In the genomic region with DNA sequence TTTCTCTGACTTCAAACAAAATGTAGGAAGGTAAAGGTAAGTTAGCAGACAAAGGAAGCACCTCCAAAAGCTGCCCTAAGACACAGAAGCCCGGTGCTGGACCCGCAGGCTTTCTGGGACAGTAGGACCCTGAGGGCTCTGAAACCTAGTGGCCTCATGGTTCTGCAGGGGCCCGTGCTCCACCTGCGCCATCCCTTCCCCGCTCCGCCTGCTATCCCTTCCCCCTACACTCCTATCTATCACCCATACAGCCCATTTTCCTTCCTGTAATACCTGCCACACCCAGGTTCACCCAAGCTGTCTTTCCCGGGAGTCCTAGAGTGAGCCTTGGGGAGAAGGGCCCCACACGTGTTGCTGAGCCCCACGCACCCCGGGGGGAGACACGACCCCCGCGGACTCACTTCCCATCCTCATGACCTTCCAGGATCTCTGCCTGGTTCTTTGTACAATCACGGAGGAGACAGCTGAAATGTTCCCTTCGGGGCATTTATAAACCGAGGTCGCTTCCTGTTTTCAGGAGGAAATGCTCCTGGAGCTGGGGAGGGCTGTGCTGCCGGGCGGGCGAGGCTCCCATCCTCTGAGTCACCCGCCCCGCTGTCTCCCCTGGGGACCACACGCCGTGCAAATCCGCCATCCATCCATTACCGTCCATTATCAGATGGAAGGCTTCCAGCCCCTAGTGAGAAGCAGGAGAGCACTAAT, we compare ENCODE assay signal across 8 cellular contexts.
A peak's percentile ranks its signal among the peaks of the same experiment; 100 is the strongest.
DNase-seq lines count a peak whose midpoint lies in the region; ATAC-seq and TF ChIP-seq lines count a peak whose summit lies in the region.

No MANE protein-coding gene starts in this region.

- intact Hi-C loops in Calu3 (cut with micrococcal nuclease; ENCODE audit: unreplicated experiment), result no loop called here

- TF ChIP-seq CTCF in Calu3 (IDR thresholded peaks at IDR 0.05; ENCODE audit: unreplicated experiment), result no peak
- no peak for TF ChIP-seq CTCF in epithelial cell of esophagus (IDR thresholded peaks at IDR 0.05; ENCODE audit: insufficient read depth, low read depth, low read length, missing control alignments)
- TF ChIP-seq CTCF in neural progenitor cell (IDR thresholded peaks at IDR 0.05), result no peak

- H3K27ac Mint-ChIP-seq in Calu3 (ENCODE audit: unreplicated experiment), result peak overlapping the region; percentile 22
- H3K27ac Mint-ChIP-seq in neural progenitor cell, result no peak overlapping the region

- no peaks in the 10 kb centered on the region for H3K36me3 ChIP-seq in neural progenitor cell
- no peaks in the 10 kb centered on the region for H3K36me3 ChIP-seq in HAP-1 (replicated peaks)

- H3K4me3 Mint-ChIP-seq in Calu3 (ENCODE audit: low read depth, unreplicated experiment), result peak overlapping the region; percentile 24
- no peak overlapping the region for H3K4me3 Mint-ChIP-seq in neural progenitor cell

- H4K20me1 ChIP-seq in neural progenitor cell (ENCODE audit: low read depth), result no peaks in the 10 kb centered on the region

- H3K79me2 ChIP-seq in neural progenitor cell (ENCODE audit: low read depth), result no peaks in the 10 kb centered on the region

- H3K27me3 ChIP-seq in neural progenitor cell, result no peaks in the 10 kb centered on the region
- H3K27me3 ChIP-seq in HAP-1 (ENCODE audit: low read depth), result no peaks in the 10 kb centered on the region

- H3K9me3 ChIP-seq in neural progenitor cell (ENCODE audit: low read depth), result no peaks in the 10 kb centered on the region
- no peaks in the 10 kb centered on the region for H3K9me3 ChIP-seq in HAP-1

- DNase-seq in Calu3, result peak; percentile 41
- peak; percentile 6 for DNase-seq in NCI-H460 (ENCODE audit: extremely low read depth, low read depth)
- peak; percentile 23 for DNase-seq in epithelial cell of esophagus (ENCODE audit: low read depth)
- no peak for DNase-seq in neural progenitor cell (ENCODE audit: low spot score)
- no peak for DNase-seq in HK-2 (ENCODE audit: unreplicated experiment)
- DNase-seq in HAP-1 (ENCODE audit: low spot score in 2 of 2), result no peak
- no peak for DNase-seq in NCI-H1105 treated with DMSO at 0.1 percent for 48 hours (lab: John Stamatoyannopoulos, UW)

- no peak overlapping the region for H3K27ac ChIP-seq in neural progenitor cell

- H3K4me1 Mint-ChIP-seq in Calu3 (ENCODE audit: low read depth, unreplicated experiment) (peaks cover 24% of the 10 kb centered on the region), neural progenitor cell (no peaks in the 10 kb centered on the region)

- no peaks in the 10 kb centered on the region for H3K4me1 ChIP-seq in neural progenitor cell
- H3K4me1 ChIP-seq in HAP-1, result no peaks in the 10 kb centered on the region

- in situ Hi-C loops in HAP-1 (cut with MboI; ENCODE audit: low sequenced_read_pairs), result no loop called here

- CTCF ChIA-PET in Calu3 (lab: Charles Lee), result no interaction called here

- H3K27me3 Mint-ChIP-seq in Calu3 (ENCODE audit: unreplicated experiment), result no peaks in the 10 kb centered on the region
- H3K27me3 Mint-ChIP-seq in neural progenitor cell (ENCODE audit: insufficient read depth, low read depth), result peaks cover 7% of the 10 kb centered on the region

- H3K9ac ChIP-seq in neural progenitor cell, result no peak overlapping the region

- no peaks in the 10 kb centered on the region for H3K9me3 Mint-ChIP-seq in Calu3 (ENCODE audit: low read depth, unreplicated experiment)
- H3K9me3 Mint-ChIP-seq in neural progenitor cell, result no peaks in the 10 kb centered on the region

- BruUV-seq in Calu3 (replicated peaks; lab: Mats Ljungman, UMichigan), result no TSS peak

- H2AFZ ChIP-seq in neural progenitor cell (replicated peaks), result peak overlapping the region; percentile 15

- H3K4me2 ChIP-seq in neural progenitor cell, result no peak overlapping the region

- no peaks in the 10 kb centered on the region for H3K36me3 Mint-ChIP-seq in Calu3 (ENCODE audit: insufficient read depth, unreplicated experiment)
- no peaks in the 10 kb centered on the region for H3K36me3 Mint-ChIP-seq in neural progenitor cell

- H3K4me3 ChIP-seq in epithelial cell of esophagus (ENCODE audit: low read length), result no peak overlapping the region
- no peak overlapping the region for H3K4me3 ChIP-seq in neural progenitor cell
- H3K4me3 ChIP-seq in HAP-1, result no peak overlapping the region

- H3F3A ChIP-seq in neural progenitor cell (ENCODE audit: low read depth), result no peaks in the 10 kb centered on the region

- ATAC-seq in HG03342 (IDR thresholded peaks at IDR 0.05; ENCODE audit: unreplicated experiment), result no peak

Comparison
In these comparisons a context has a peak if more than half of its experiments do, and no peak if none do; other contexts are left out.
1. DNase-seq: peak in Calu3 (single experiment), NCI-H460 (single experiment) and epithelial cell of esophagus (single experiment); none in neural progenitor cell (single experiment), HK-2 (single experiment), HAP-1 (0 of 2) and NCI-H1105 treated with DMSO at 0.1 percent for 48 hours (single experiment).